Comparison of ENCODE assay signal across 11 cellular contexts in the genomic region with DNA sequence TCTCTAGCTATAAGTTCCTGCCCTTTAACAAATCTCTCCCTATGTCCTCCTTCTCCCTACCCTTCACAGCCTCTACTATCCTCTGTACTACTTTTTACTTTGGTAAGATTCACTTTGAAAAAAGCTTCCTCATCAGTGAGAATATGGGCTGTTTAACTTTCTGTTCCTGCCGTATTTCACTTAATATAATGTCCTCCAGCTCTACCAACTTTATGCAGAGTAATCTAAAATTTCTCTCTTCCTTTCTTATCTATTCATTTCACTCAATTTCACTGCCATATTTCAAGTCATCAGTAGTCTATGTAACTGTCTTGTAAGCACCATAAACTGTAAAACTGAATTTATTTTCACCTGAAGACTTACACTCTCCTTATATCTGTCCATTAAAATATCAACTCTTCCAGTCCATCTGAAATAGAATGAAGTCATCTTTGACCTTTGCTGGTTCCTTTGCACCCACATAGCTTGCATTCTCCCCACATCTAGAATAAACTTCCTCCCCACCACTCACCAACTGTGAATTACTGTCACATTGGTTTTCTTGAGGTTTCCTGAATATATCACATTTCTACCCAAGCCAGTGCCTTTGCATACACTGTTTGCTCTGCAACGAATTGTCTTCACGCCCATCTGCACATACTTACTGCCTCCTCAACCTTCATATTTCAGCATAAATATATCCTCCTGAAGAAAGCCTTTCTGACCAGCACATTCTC. TPM values are rescaled to one million over a fixed set of nuclear protein-coding genes. Genes with fewer than 3 reads are reported as not detected.
A peak's percentile ranks its signal among the peaks of the same experiment; 100 is the strongest.
DNase-seq lines count a peak whose midpoint lies in the region; ATAC-seq, FAIRE-seq and TF ChIP-seq lines count a peak whose summit lies in the region.
"Had no signal": no experiment of that assay in that cellular context is flagged by ENCODE, and none has a peak within 500 bp of the region (broad histone marks: within the 10 kb centered on the region; RNA-seq: fewer than 3 reads in every experiment).

No MANE protein-coding gene starts in this region.

- FAIRE-seq in H1 (lab: Jason Lieb, UNC) = no peak

- no peak overlapping the region for H4K91ac ChIP-seq in H1 (replicated peaks; ENCODE audit: insufficient read length, low read length)

- H3K56ac ChIP-seq in H1 (replicated peaks; ENCODE audit: insufficient read length, low read depth, low read length) = no peak overlapping the region

- no peaks in the 10 kb centered on the region for H3K4me1 ChIP-seq in H1 (replicated peaks in 1 of 4; ENCODE audit: control insufficient read depth in 3 of 4, insufficient read depth in 4 of 4, low read length in 3 of 4)

- no peak overlapping the region for H3K9ac ChIP-seq in H1 (replicated peaks in 1 of 4; ENCODE audit: extremely low read depth in 1 of 4, low read depth in 3 of 4, low read length in 3 of 4)

- no peak overlapping the region for H3K14ac ChIP-seq in H1 (ENCODE audit: insufficient read length)

- H3K4me2 ChIP-seq in H1 (ENCODE audit: insufficient read depth in 1 of 2, low read depth in 2 of 2, low read length in 2 of 2) = no peak overlapping the region

- no peak overlapping the region for H3K4me3 ChIP-seq in H1 (ENCODE audit: extremely low read depth in 1 of 4, insufficient read depth in 2 of 4, low read depth in 3 of 4, low read length in 4 of 4)

- TF ChIP-seq CTCF in H1 (IDR thresholded peaks at IDR 0.05; ENCODE audit: control extremely low read depth in 1 of 3, insufficient read depth in 1 of 3, low read depth in 1 of 3, low read length in 3 of 3) = no peak

- H2BK20ac ChIP-seq in H1 (ENCODE audit: low read length) = no peak overlapping the region

- peak; percentile 83 for ATAC-seq in GM18502 (IDR thresholded peaks at IDR 0.05; ENCODE audit: poor library complexity, unreplicated experiment)
- ATAC-seq in GM21447 (IDR thresholded peaks at IDR 0.05; ENCODE audit: unreplicated experiment) = peak; percentile 92
- ATAC-seq in HG03521 (IDR thresholded peaks at IDR 0.05; ENCODE audit: unreplicated experiment) = peak; percentile 66

- no peak overlapping the region for H2AK5ac ChIP-seq in H1 (ENCODE audit: low read depth, low read length)

- no peak overlapping the region for H2BK5ac ChIP-seq in H1 (ENCODE audit: low read depth, low read length)

- no peaks in the 10 kb centered on the region for H3K9me3 ChIP-seq in H1 (ENCODE audit: insufficient read depth in 2 of 2, low read depth in 1 of 2, low read length in 1 of 2)

- no peaks in the 10 kb centered on the region for H3K79me1 ChIP-seq in H1 (ENCODE audit: low read depth, low read length)

- POLR2A ChIA-PET in H1 (lab: Charles Lee; ENCODE audit: partially characterized antibody) = no interaction called here

- no peak overlapping the region for H3K18ac ChIP-seq in H1 (ENCODE audit: extremely low read depth, low read length)

- no peak overlapping the region for H2BK120ac ChIP-seq in H1 (replicated peaks; ENCODE audit: low read depth, low read length)

- no peak for TF ChIP-seq POLR2A in H1 (IDR thresholded peaks at IDR 0.05; ENCODE audit: control extremely low read depth in 1 of 2, low read depth in 2 of 2, low read length in 2 of 2)

- no peak for TF ChIP-seq RAD21 in H1 (IDR thresholded peaks at IDR 0.05 in 1 of 2, conservative IDR thresholded peaks at IDR 0.05 in 1 of 2; ENCODE audit: low read depth in 2 of 2, low read length in 2 of 2)

- no peaks in the 10 kb centered on the region for H3K36me3 ChIP-seq in H1 (ENCODE audit: control insufficient read depth in 2 of 4, insufficient read depth in 4 of 4, low read length in 3 of 4)

- CTCF ChIA-PET in H1 (lab: Charles Lee; ENCODE audit: partially characterized antibody) = interaction anchor here (1.2 kb wide), 1 partner anchor 25 kb away, joined by 3 read pairs; no protein-coding TSS in a partner anchor

- no peaks in the 10 kb centered on the region for H3K79me2 ChIP-seq in H1 (ENCODE audit: control insufficient read depth in 1 of 2, insufficient read depth in 2 of 2, low read length in 2 of 2)

- 91% methylated on average over 3 of the region's 3 CpGs; no CpG with 5 or more reads in 1 of the 2 experiments for WGBS in H1 (ENCODE audit: extremely low coverage in 1 of 2, insufficient coverage in 1 of 2, insufficient read length in 1 of 2, insufficient replicate concordance in 2 of 2, low coverage in 1 of 2, low lambda C conversion rate in 2 of 2, missing lambda C conversion rate in 1 of 2), 2 experiments

- no peak overlapping the region for H4K5ac ChIP-seq in H1 (ENCODE audit: insufficient read length, low read depth, low read length)

- H3K27ac ChIP-seq in H1 (ENCODE audit: low read depth, low read length) = no peak overlapping the region

- H4K8ac ChIP-seq in H1 (ENCODE audit: extremely low read depth, insufficient read depth, low read length) = no peak overlapping the region

- intact Hi-C loops in posterior vena cava (cut with DNase I) = no loop called here

- no peaks in the 10 kb centered on the region for H3K27me3 ChIP-seq in H1 (replicated peaks in 1 of 4; ENCODE audit: control insufficient read depth in 3 of 4, extremely low read depth in 1 of 4, insufficient read depth in 3 of 4, low read length in 3 of 4)

- TF ChIP-seq EP300 in H1 (IDR thresholded peaks at IDR 0.05; ENCODE audit: borderline replicate concordance in 1 of 2, low read depth in 2 of 2, low read length in 2 of 2) = no peak

- no peaks in the 10 kb centered on the region for H3K23me2 ChIP-seq in H1 (ENCODE audit: low read depth, low read length)

- H2BK12ac ChIP-seq in H1 (ENCODE audit: low read depth, low read length) = no peak overlapping the region

- no peak overlapping the region for H3K4ac ChIP-seq in H1 (replicated peaks; ENCODE audit: insufficient read length, low read depth, low read length)

- H4K20me1 ChIP-seq in H1 (replicated peaks in 1 of 2; ENCODE audit: control insufficient read depth in 1 of 2, insufficient read depth in 2 of 2, low read length in 2 of 2) = no peaks in the 10 kb centered on the region

- DNase-seq in H1 (ENCODE audit: low read depth in 1 of 2, low spot score in 2 of 2) (no peak), mesenteric fat pad (ENCODE audit: low spot score) (no peak), posterior vena cava (ENCODE audit: low spot score) (no peak), RKO (ENCODE audit: low spot score) (no peak)
- DNase-seq in stimulated activated CD4-positive, alpha-beta T cell treated with anti-CD3 and anti-CD28 coated beads, Interleukin-4, amount 100 ng/mL, for 1 hour = no peak
- DNase-seq: activated CD4-positive, CD25-positive, alpha-beta regulatory T cell; endodermal cell; NCI-H1436 had no signal

- H3K23ac ChIP-seq in H1 (ENCODE audit: insufficient read length) = no peak overlapping the region

- no peak overlapping the region for H2AFZ ChIP-seq in H1 (ENCODE audit: low read length)

- no peak overlapping the region for H2BK15ac ChIP-seq in H1 (ENCODE audit: low read length)

RNA-seq across cellular contexts. Expression of a gene that starts 54.6 kb away (rescaled TPM):
- 0.96 and 2.3 TPM in 2 replicates for total RNA-seq in H1 (2021; fragmentation: NEBNext Ultra II Directional; extraction: Animal tissue kit (Norgen Biotek cat#: 25700))
- polyA plus RNA-seq in H1 (2011; rRNA removed) = 0.08 and 0.15 TPM in 2 replicates
- 0.17 TPM for polyA plus RNA-seq in H1 (2011; cell fraction: cytosol; rRNA removed)
- polyA plus RNA-seq in H1 (2011; cell fraction: nucleus; rRNA removed) = 0.47 TPM
- polyA plus RNA-seq in H1 (2012, experiment 1 of 2) = 0.20 to 1.2 TPM (median 0.30 TPM) in 4 replicates
- polyA plus RNA-seq in H1 (2012, experiment 2 of 2) = 0.03 TPM
- 0.47 TPM for polyA plus RNA-seq in H1 (2013, experiment 1 of 2)
- polyA plus RNA-seq in H1 (2013, experiment 2 of 2) = 0.40 TPM
- 0.73 and 2.0 TPM in 2 replicates for polyA minus RNA-seq in H1 (2011; rRNA and poly(A)+ RNA removed)
- polyA minus RNA-seq in H1 (2011; cell fraction: cytosol; rRNA and poly(A)+ RNA removed) = 0.66 TPM
- 4.2 TPM for polyA minus RNA-seq in H1 (2011; cell fraction: nucleus; rRNA and poly(A)+ RNA removed)
- total RNA-seq in mesenteric fat pad (13.5 TPM), posterior vena cava (10 to 100 TPM; 10.1 to 12.8 TPM)
